In genomic region chr11:120532082-120532481, GRCh38 we compare ENCODE assay signal across 1 cellular context.
TF ChIP-seq lines count a peak whose summit lies in the region.

No MANE protein-coding gene starts in this region.

TF ChIP-seq in IMR-90, 13 proteins besides CTCF, POLR2A, EP300 and RAD21:
- TF ChIP-seq FOS (IDR thresholded peaks at IDR 0.05; ENCODE audit: low read depth, low read length) = no peak
- no peak for TF ChIP-seq MXI1 (IDR thresholded peaks at IDR 0.05; ENCODE audit: borderline replicate concordance, low read depth, low read length)
- TF ChIP-seq RFX5 (IDR thresholded peaks at IDR 0.05; ENCODE audit: low read depth, low read length) = no peak
- TF ChIP-seq MAFK (IDR thresholded peaks at IDR 0.05; ENCODE audit: low read depth, low read length) = no peak
- TF ChIP-seq CHD1 (IDR thresholded peaks at IDR 0.05; ENCODE audit: low read depth, low read length) = no peak
